9 cellular contexts compared by ENCODE assay signal in the genomic region with DNA sequence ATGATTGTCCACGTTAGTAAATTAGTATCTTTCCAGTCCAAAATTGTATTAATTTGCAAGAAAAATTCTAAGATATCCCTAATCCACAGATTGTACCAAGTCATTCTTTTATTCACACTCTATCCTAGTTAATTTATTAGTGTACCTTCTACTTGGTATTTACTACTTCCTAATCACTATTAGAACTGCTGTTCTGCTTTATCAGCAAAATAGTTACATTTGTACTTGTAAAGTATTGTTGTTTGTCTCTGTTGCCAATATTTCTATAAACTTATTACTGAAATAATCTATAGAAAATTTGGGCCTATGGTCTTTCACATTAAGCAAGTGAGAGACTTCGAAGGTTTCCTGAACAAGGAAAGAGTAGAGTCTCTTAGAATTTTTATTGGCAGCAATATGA. TPM values are rescaled to one million over a fixed set of nuclear protein-coding genes. Genes with fewer than 3 reads are reported as not detected.
"Had no signal": no experiment of that assay in that cellular context is flagged by ENCODE, and none has a peak within 500 bp of the region (broad histone marks: within the 10 kb centered on the region; RNA-seq: fewer than 3 reads in every experiment).

No MANE protein-coding gene starts in this region.

- H3K27ac ChIP-seq: HL-60, KMS-11 had no signal

- DNase-seq: Karpas-422, KBM-7, KG1 had no signal

- H3K9ac ChIP-seq: KMS-11 had no signal

- H3K4me2 ChIP-seq: KMS-11 had no signal

- FAIRE-seq: HTR-8/SVneo had no signal

RNA-seq across cellular contexts. Expression of a gene that starts 5.6 kb away (rescaled TPM):
- total RNA-seq: HT-29, HT1080 had no signal
- polyA plus RNA-seq: IgD-negative memory B cell had no signal
